ENCODE assay signal across 1 cellular context in the genomic region with DNA sequence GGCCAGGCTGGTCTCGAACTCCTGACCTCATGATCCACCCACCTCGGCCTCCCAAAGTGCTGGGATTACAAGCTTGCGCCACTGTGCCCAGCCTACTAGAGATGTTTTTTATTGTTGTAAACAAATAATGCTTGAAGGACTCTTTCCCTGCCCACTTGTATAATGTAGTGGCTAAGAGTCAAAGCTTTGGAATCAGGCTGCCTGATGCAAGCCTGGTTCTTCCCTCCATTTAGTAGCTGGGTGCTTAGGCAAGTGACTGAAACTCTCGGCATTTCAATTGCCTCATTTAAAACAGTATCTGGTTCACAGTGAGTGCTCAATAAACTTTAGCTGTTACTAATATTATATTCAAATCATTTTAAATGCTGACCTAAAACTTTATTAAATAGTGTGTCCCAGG.
TF ChIP-seq lines count a peak whose summit lies in the region.

No MANE protein-coding gene starts in this region.

TF ChIP-seq in GM23338, 12 proteins besides CTCF, POLR2A, EP300 and RAD21 (continued from another document):
- TF ChIP-seq, protein P1, sequence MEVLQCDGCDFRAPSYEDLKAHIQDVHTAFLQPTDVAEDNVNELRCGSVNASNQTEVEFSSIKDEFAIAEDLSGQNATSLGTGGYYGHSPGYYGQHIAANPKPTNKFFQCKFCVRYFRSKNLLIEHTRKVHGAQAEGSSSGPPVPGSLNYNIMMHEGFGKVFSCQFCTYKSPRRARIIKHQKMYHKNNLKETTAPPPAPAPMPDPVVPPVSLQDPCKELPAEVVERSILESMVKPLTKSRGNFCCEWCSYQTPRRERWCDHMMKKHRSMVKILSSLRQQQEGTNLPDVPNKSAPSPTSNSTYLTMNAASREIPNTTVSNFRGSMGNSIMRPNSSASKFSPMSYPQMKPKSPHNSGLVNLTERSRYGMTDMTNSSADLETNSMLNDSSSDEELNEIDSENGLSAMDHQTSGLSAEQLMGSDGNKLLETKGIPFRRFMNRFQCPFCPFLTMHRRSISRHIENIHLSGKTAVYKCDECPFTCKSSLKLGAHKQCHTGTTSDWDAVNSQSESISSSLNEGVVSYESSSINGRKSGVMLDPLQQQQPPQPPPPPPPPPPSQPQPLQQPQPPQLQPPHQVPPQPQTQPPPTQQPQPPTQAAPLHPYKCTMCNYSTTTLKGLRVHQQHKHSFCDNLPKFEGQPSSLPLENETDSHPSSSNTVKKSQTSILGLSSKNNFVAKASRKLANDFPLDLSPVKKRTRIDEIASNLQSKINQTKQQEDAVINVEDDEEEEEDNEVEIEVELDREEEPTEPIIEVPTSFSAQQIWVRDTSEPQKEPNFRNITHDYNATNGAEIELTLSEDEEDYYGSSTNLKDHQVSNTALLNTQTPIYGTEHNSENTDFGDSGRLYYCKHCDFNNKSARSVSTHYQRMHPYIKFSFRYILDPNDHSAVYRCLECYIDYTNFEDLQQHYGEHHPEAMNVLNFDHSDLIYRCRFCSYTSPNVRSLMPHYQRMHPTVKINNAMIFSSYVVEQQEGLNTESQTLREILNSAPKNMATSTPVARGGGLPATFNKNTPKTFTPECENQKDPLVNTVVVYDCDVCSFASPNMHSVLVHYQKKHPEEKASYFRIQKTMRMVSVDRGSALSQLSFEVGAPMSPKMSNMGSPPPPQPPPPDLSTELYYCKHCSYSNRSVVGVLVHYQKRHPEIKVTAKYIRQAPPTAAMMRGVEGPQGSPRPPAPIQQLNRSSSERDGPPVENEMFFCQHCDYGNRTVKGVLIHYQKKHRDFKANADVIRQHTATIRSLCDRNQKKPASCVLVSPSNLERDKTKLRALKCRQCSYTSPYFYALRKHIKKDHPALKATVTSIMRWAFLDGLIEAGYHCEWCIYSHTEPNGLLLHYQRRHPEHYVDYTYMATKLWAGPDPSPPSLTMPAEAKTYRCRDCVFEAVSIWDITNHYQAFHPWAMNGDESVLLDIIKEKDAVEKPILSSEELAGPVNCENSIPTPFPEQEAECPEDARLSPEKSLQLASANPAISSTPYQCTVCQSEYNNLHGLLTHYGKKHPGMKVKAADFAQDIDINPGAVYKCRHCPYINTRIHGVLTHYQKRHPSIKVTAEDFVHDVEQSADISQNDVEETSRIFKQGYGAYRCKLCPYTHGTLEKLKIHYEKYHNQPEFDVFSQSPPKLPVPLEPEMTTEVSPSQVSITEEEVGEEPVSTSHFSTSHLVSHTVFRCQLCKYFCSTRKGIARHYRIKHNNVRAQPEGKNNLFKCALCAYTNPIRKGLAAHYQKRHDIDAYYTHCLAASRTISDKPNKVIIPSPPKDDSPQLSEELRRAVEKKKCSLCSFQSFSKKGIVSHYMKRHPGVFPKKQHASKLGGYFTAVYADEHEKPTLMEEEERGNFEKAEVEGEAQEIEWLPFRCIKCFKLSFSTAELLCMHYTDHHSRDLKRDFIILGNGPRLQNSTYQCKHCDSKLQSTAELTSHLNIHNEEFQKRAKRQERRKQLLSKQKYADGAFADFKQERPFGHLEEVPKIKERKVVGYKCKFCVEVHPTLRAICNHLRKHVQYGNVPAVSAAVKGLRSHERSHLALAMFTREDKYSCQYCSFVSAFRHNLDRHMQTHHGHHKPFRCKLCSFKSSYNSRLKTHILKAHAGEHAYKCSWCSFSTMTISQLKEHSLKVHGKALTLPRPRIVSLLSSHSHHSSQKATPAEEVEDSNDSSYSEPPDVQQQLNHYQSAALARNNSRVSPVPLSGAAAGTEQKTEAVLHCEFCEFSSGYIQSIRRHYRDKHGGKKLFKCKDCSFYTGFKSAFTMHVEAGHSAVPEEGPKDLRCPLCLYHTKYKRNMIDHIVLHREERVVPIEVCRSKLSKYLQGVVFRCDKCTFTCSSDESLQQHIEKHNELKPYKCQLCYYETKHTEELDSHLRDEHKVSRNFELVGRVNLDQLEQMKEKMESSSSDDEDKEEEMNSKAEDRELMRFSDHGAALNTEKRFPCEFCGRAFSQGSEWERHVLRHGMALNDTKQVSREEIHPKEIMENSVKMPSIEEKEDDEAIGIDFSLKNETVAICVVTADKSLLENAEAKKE (CRISPR knock-in tag; IDR thresholded peaks at IDR 0.05): no peak
- TF ChIP-seq NANOG (IDR thresholded peaks at IDR 0.05; ENCODE audit: borderline replicate concordance) (no peak), EZH2 (IDR thresholded peaks at IDR 0.05; ENCODE audit: low read depth, unreplicated experiment) (no peak), EZH2phosphoT487 (IDR thresholded peaks at IDR 0.05; ENCODE audit: unreplicated experiment) (no peak)
- TF ChIP-seq, protein P2, sequence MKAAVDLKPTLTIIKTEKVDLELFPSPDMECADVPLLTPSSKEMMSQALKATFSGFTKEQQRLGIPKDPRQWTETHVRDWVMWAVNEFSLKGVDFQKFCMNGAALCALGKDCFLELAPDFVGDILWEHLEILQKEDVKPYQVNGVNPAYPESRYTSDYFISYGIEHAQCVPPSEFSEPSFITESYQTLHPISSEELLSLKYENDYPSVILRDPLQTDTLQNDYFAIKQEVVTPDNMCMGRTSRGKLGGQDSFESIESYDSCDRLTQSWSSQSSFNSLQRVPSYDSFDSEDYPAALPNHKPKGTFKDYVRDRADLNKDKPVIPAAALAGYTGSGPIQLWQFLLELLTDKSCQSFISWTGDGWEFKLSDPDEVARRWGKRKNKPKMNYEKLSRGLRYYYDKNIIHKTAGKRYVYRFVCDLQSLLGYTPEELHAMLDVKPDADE (IDR thresholded peaks at IDR 0.05): no peak
- TF ChIP-seq, protein P3, sequence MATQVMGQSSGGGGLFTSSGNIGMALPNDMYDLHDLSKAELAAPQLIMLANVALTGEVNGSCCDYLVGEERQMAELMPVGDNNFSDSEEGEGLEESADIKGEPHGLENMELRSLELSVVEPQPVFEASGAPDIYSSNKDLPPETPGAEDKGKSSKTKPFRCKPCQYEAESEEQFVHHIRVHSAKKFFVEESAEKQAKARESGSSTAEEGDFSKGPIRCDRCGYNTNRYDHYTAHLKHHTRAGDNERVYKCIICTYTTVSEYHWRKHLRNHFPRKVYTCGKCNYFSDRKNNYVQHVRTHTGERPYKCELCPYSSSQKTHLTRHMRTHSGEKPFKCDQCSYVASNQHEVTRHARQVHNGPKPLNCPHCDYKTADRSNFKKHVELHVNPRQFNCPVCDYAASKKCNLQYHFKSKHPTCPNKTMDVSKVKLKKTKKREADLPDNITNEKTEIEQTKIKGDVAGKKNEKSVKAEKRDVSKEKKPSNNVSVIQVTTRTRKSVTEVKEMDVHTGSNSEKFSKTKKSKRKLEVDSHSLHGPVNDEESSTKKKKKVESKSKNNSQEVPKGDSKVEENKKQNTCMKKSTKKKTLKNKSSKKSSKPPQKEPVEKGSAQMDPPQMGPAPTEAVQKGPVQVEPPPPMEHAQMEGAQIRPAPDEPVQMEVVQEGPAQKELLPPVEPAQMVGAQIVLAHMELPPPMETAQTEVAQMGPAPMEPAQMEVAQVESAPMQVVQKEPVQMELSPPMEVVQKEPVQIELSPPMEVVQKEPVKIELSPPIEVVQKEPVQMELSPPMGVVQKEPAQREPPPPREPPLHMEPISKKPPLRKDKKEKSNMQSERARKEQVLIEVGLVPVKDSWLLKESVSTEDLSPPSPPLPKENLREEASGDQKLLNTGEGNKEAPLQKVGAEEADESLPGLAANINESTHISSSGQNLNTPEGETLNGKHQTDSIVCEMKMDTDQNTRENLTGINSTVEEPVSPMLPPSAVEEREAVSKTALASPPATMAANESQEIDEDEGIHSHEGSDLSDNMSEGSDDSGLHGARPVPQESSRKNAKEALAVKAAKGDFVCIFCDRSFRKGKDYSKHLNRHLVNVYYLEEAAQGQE (IDR thresholded peaks at IDR 0.05; ENCODE audit: unreplicated experiment): no peak
